ENCODE assay signal across 9 cellular contexts in the genomic region with DNA sequence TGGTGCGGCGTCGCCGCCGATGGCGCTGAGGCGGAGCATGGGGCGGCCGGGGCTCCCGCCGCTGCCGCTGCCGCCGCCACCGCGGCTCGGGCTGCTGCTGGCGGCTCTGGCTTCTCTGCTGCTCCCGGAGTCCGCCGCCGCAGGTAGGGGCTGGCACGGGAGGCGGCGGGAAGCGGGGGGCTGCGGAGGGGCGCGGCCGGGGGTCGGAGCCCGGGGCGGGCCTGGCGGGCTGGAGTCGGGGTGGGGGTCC. TPM values are rescaled to one million over a fixed set of nuclear protein-coding genes. Genes with fewer than 3 reads are reported as not detected.
A peak's percentile ranks its signal among the peaks of the same experiment; 100 is the strongest.
DNase-seq lines count a peak whose midpoint lies in the region; ATAC-seq, FAIRE-seq and TF ChIP-seq lines count a peak whose summit lies in the region.
"Had no signal": no experiment of that assay in that cellular context is flagged by ENCODE, and none has a peak within 500 bp of the region (broad histone marks: within the 10 kb centered on the region; RNA-seq: fewer than 3 reads in every experiment).

No MANE protein-coding gene starts in this region.

- POLR2A ChIA-PET in HepG2 (lab: Yijun Ruan, JAX) = interaction anchor here (1.2 to 3.6 kb wide), 2 partner anchors 9 to 15 kb away, joined by 5 to 14 read pairs; partner anchors contain the start of gene RPAP1

- TF ChIP-seq POLR2A in HepG2 (IDR thresholded peaks at IDR 0.05; ENCODE audit: insufficient read depth in 1 of 2, low read depth in 2 of 2, low read length in 2 of 2) (no peak), suprapubic skin (IDR thresholded peaks at IDR 0.05) (no peak)

- TF ChIP-seq CTCF in brain microvascular endothelial cell (IDR thresholded peaks at IDR 0.05; ENCODE audit: low read depth, low read length, missing control alignments) (no peak), HepG2 (CRISPR knock-in tag; IDR thresholded peaks at IDR 0.05) (no peak), suprapubic skin (IDR thresholded peaks at IDR 0.05) (no peak), HFFc6 (IDR thresholded peaks at IDR 0.05) (no peak)

- H3K4me3 Mint-ChIP-seq in HFFc6 = no peak overlapping the region
- H3K4me3 Mint-ChIP-seq in T-helper 2 cell treated with Interferon-gamma antibody and Interleukin-4, amounts not matched to agents 5 μg/mL and 100 μg/mL, for 36 hours = no peak overlapping the region

- TF ChIP-seq EP300 in HepG2 (IDR thresholded peaks at IDR 0.05; ENCODE audit: low read depth in 2 of 2, low read length in 2 of 2) (no peak), HepG2 (CRISPR knock-in tag; IDR thresholded peaks at IDR 0.05; ENCODE audit: borderline replicate concordance) (no peak), suprapubic skin (IDR thresholded peaks at IDR 0.05) (no peak)

- peak; percentile 16; the same call in 2 of the 3 replicates for ATAC-seq in HepG2

- peaks cover 1% of the 10 kb centered on the region; the same call in 1 of the 2 replicates for H3K27me3 Mint-ChIP-seq in HFFc6 (ENCODE audit: insufficient read depth)
- H3K27me3 Mint-ChIP-seq in T-helper 2 cell treated with Interferon-gamma antibody and Interleukin-4, amounts not matched to agents 5 μg/mL and 100 μg/mL, for 36 hours (ENCODE audit: low read depth) = peaks cover 55% of the 10 kb centered on the region

- H3K36me3 Mint-ChIP-seq in HFFc6 (ENCODE audit: low read depth) = no peaks in the 10 kb centered on the region
- no peaks in the 10 kb centered on the region for H3K36me3 Mint-ChIP-seq in T-helper 2 cell treated with Interferon-gamma antibody and Interleukin-4, amounts not matched to agents 5 μg/mL and 100 μg/mL, for 36 hours (ENCODE audit: low read depth)

- H3K4me1 ChIP-seq in HUES6 (ENCODE audit: control insufficient read depth, insufficient read depth, low read length) (peaks cover 58% of the 10 kb centered on the region), HepG2 (ENCODE audit: insufficient read depth, low read length) (peaks cover 69% of the 10 kb centered on the region), suprapubic skin (peaks cover 48% of the 10 kb centered on the region)

- intact Hi-C loops in HepG2 (cut with micrococcal nuclease; ENCODE audit: unreplicated experiment) = loop anchor here (5.0 kb wide), 3 partner anchors 43 to 343 kb away; no protein-coding TSS in a partner anchor

- no peak for DNase-seq in brain microvascular endothelial cell
- no peak for DNase-seq in HepG2 (ENCODE audit: low spot score)
- DNase-seq in suprapubic skin (ENCODE audit: low spot score in 2 of 2) = no peak
- DNase-seq in HFFc6 = no peak
- no peak for DNase-seq in cortex of kidney (lab: John Stamatoyannopoulos, UW)
- no peak for DNase-seq in HT-29 (ENCODE audit: low spot score)
- no peak for DNase-seq in T-helper 2 cell treated with Interferon-gamma antibody and Interleukin-4, amounts not matched to agents 5 μg/mL and 100 μg/mL, for 36 hours (ENCODE audit: low spot score)

- H3K36me3 ChIP-seq in HUES6 (ENCODE audit: control insufficient read depth, insufficient read depth, low read length) = peaks cover 19% of the 10 kb centered on the region
- no peaks in the 10 kb centered on the region for H3K36me3 ChIP-seq in brain microvascular endothelial cell (replicated peaks)
- H3K36me3 ChIP-seq in HepG2 (replicated peaks in 1 of 2; ENCODE audit: control insufficient read depth in 1 of 2, insufficient read depth in 2 of 2, low read length in 2 of 2) = 0 out of 5 replicates have a peak, but pooled peaks cover 0 to 4% of the 10 kb centered on the region in 2 experiments
- H3K36me3 ChIP-seq in suprapubic skin = peaks cover 4% of the 10 kb centered on the region

- H2AFZ ChIP-seq in HepG2 (ENCODE audit: low read length) = no peak overlapping the region

- BruUV-seq in HepG2 (replicated peaks; lab: Mats Ljungman, UMichigan) = no TSS peak

- H3K4me3 ChIP-seq in HUES6 (ENCODE audit: low read depth, low read length) = peak overlapping the region; percentile 78
- H3K4me3 ChIP-seq in brain microvascular endothelial cell (ENCODE audit: low read depth, low read length) = peak overlapping the region; percentile 59
- peak overlapping the region; percentile 67 to 82 (median 77); a peak in 4 of 6 replicates for H3K4me3 ChIP-seq in HepG2 (replicated peaks in 1 of 3; ENCODE audit: insufficient read depth in 1 of 3, low read depth in 2 of 3, low read length in 3 of 3)
- H3K4me3 ChIP-seq in suprapubic skin = peak overlapping the region; percentile 73

- H3K4me2 ChIP-seq in HepG2 (ENCODE audit: low read depth, low read length) = peak overlapping the region; percentile 99

- no CpG with 5 or more reads among the region's 35 CpGs for WGBS in HepG2 (ENCODE audit: low lambda C conversion rate)
- WGBS in suprapubic skin = 0% methylated on average over 17 of the region's 35 CpGs

- no peaks in the 10 kb centered on the region for H3K79me2 ChIP-seq in HepG2 (ENCODE audit: insufficient read depth, low read length)

- FAIRE-seq in HepG2 (lab: Jason Lieb, UNC) = no peak

- H3K27ac ChIP-seq in HUES6 (ENCODE audit: low read depth, low read length) (no peak overlapping the region), brain microvascular endothelial cell (no peak overlapping the region), HepG2 (ENCODE audit: extremely low read length, insufficient read depth, low read length) (no peak overlapping the region), suprapubic skin (peak overlapping the region; percentile 72)

- peaks cover 31% of the 10 kb centered on the region for H3K4me1 Mint-ChIP-seq in HFFc6 (ENCODE audit: low read depth)
- peaks cover 21% of the 10 kb centered on the region for H3K4me1 Mint-ChIP-seq in T-helper 2 cell treated with Interferon-gamma antibody and Interleukin-4, amounts not matched to agents 5 μg/mL and 100 μg/mL, for 36 hours (ENCODE audit: low read depth)

- TF ChIP-seq RAD21 in HepG2 (CRISPR knock-in tag; IDR thresholded peaks at IDR 0.05) = no peak

- H3K9me3 Mint-ChIP-seq in HFFc6 = no peaks in the 10 kb centered on the region
- H3K9me3 Mint-ChIP-seq in T-helper 2 cell treated with Interferon-gamma antibody and Interleukin-4, amounts not matched to agents 5 μg/mL and 100 μg/mL, for 36 hours = no peaks in the 10 kb centered on the region
- H3K9me3 Mint-ChIP-seq: activated T-helper 1 cell treated with anti-CD3 and anti-CD28 coated beads, Interleukin-12 subunit alpha, Interleukin-12 subunit beta, Interleukin-2, Interleukin-4 antibody, amounts not matched to agents 30 ng/mL and 10 ng/mL and 1 ng/mL, durations not matched to agents 14 hours and 24 hours and 36 hours had no signal

- H3K9ac ChIP-seq in HUES6 (ENCODE audit: low read length) (peak overlapping the region; percentile 62), HepG2 (ENCODE audit: insufficient read depth, low read depth, low read length) (peak overlapping the region; percentile 65)

- no peaks in the 10 kb centered on the region for H4K20me1 ChIP-seq in HepG2 (ENCODE audit: insufficient read depth, low read length)

- H3K9me3 ChIP-seq in HUES6 (ENCODE audit: control insufficient read depth, insufficient read depth, low read depth, low read length) (no peaks in the 10 kb centered on the region), HepG2 (ENCODE audit: low read length) (no peaks in the 10 kb centered on the region), suprapubic skin (no peaks in the 10 kb centered on the region)

- in situ Hi-C loops in brain microvascular endothelial cell (cut with HindIII; ENCODE audit: low pct_ligation_motif_present, low sequenced_read_pairs) = no loop called here
- in situ Hi-C loops in HepG2 (cut with HindIII; ENCODE audit: extremely low pct_ligation_motif_present, low pct_unique_long_range_greater_than_20kb) = no loop called here

- CTCF ChIA-PET in HepG2 (lab: Yijun Ruan, JAX; ENCODE audit: low intra/inter-chr PET ratio, low total read pairs) = interaction anchor here (2.1 to 2.7 kb wide), 3 partner anchors 9 to 45 kb away, joined by 6 to 17 read pairs (median 10); no protein-coding TSS in a partner anchor

- H3K27ac Mint-ChIP-seq in HFFc6 = no peak overlapping the region
- no peak overlapping the region for H3K27ac Mint-ChIP-seq in T-helper 2 cell treated with Interferon-gamma antibody and Interleukin-4, amounts not matched to agents 5 μg/mL and 100 μg/mL, for 36 hours

- H3K27me3 ChIP-seq in HUES6 (ENCODE audit: control insufficient read depth, insufficient read depth, low read length) (no peaks in the 10 kb centered on the region; the same call in 1 of the 2 replicates), brain microvascular endothelial cell (replicated peaks) (no peaks in the 10 kb centered on the region), HepG2 (ENCODE audit: control insufficient read depth in 1 of 2, insufficient read depth in 2 of 2, low read length in 2 of 2) (peaks cover 0 to 5% of the 10 kb centered on the region in 2 experiments; a peak in 2 of 5 replicates), suprapubic skin (no peaks in the 10 kb centered on the region)

RNA-seq across cellular contexts. Expression of gene TYRO3, which starts 0.2 kb away (rescaled TPM):
- 12.4 and 24.0 TPM in 2 replicates for total RNA-seq in HepG2 (2016; rRNA removed; fragmentation: Illumina TruSeq; extraction: Trizol)
- total RNA-seq in HepG2 (2016; cell fraction: cytosol; rRNA removed; fragmentation: Illumina TruSeq; extraction: Trizol; ENCODE audit: low read depth) = 8.5 and 10.2 TPM in 2 replicates
- total RNA-seq in HepG2 (2016; cell fraction: insoluble cytoplasmic fraction; rRNA removed; fragmentation: Illumina TruSeq; extraction: Trizol) = 12.7 and 22.1 TPM in 2 replicates
- 13.7 and 17.0 TPM in 2 replicates for total RNA-seq in HepG2 (2016; cell fraction: membrane; rRNA removed; fragmentation: Illumina TruSeq; extraction: Trizol)
- 16.6 and 22.9 TPM in 2 replicates for total RNA-seq in HepG2 (2016; cell fraction: nucleus; rRNA removed; fragmentation: Illumina TruSeq; extraction: Trizol)
- polyA plus RNA-seq in HepG2 (2011; rRNA removed) = 43.6 and 48.0 TPM in 2 replicates
- polyA plus RNA-seq in HepG2 (2011; cell fraction: cytosol; rRNA removed) = 34.1 and 42.7 TPM in 2 replicates
- 45.0 and 51.9 TPM in 2 replicates for polyA plus RNA-seq in HepG2 (2011; cell fraction: nucleus; rRNA removed)
- polyA plus RNA-seq in HepG2 (2012) = 24.1 and 31.2 TPM in 2 replicates
- polyA plus RNA-seq in HepG2 (2016; cell fraction: cytosol; fragmentation: Illumina TruSeq; extraction: Trizol; ENCODE audit: low read depth) = 3.8 and 5.0 TPM in 2 replicates
- polyA plus RNA-seq in HepG2 (2016; cell fraction: insoluble cytoplasmic fraction; fragmentation: Illumina TruSeq; extraction: Trizol; ENCODE audit: low read depth) = 9.1 and 11.5 TPM in 2 replicates
- 8.9 and 12.0 TPM in 2 replicates for polyA plus RNA-seq in HepG2 (2016; cell fraction: membrane; fragmentation: Illumina TruSeq; extraction: Trizol; ENCODE audit: low read depth)
- polyA plus RNA-seq in HepG2 (2016; cell fraction: nucleus; fragmentation: Illumina TruSeq; extraction: Trizol; ENCODE audit: insufficient read depth, low read depth) = 23.9 and 24.2 TPM in 2 replicates
- 189 and 236 TPM in 2 replicates for polyA minus RNA-seq in HepG2 (2011; rRNA and poly(A)+ RNA removed; ENCODE audit: low replicate concordance)
- polyA minus RNA-seq in HepG2 (2011; cell fraction: cytosol; rRNA and poly(A)+ RNA removed) = 48.4 and 49.0 TPM in 2 replicates
- 33.2 and 34.2 TPM in 2 replicates for polyA minus RNA-seq in HepG2 (2011; cell fraction: nucleus; rRNA and poly(A)+ RNA removed)
- total RNA-seq in suprapubic skin = 10 to 100 TPM; 19.2 to 39.4 (median 39.0) TPM
- 10 to 100 TPM; 16.6 to 27.6 (median 21.9) TPM for total RNA-seq in HFFc6 (2021; fragmentation: NEBNext Ultra II Directional; extraction: Animal tissue kit (Norgen Biotek cat#: 25700))
- 9.2 and 12.3 TPM in 2 replicates for total RNA-seq in HT-29 (2014; rRNA removed; shearing (Covaris generic))

RNA-seq across cellular contexts. Expression of gene RPAP1, which starts 15.1 kb away (rescaled TPM):
- total RNA-seq in HepG2 (2016; rRNA removed; fragmentation: Illumina TruSeq; extraction: Trizol) (20.6 and 28.1 TPM in 2 replicates), suprapubic skin (10 to 100 TPM; 21.6 to 50.2 (median 44.3) TPM)
- 2.9 and 4.8 TPM in 2 replicates for total RNA-seq in HepG2 (2016; cell fraction: cytosol; rRNA removed; fragmentation: Illumina TruSeq; extraction: Trizol; ENCODE audit: low read depth)
- total RNA-seq in HepG2 (2016; cell fraction: insoluble cytoplasmic fraction; rRNA removed; fragmentation: Illumina TruSeq; extraction: Trizol) = 19.4 and 24.9 TPM in 2 replicates
- total RNA-seq in HepG2 (2016; cell fraction: membrane; rRNA removed; fragmentation: Illumina TruSeq; extraction: Trizol) = 7.5 and 9.5 TPM in 2 replicates
- 20.1 and 24.6 TPM in 2 replicates for total RNA-seq in HepG2 (2016; cell fraction: nucleus; rRNA removed; fragmentation: Illumina TruSeq; extraction: Trizol)
- polyA plus RNA-seq in HepG2 (2011; rRNA removed) = 15.1 and 16.2 TPM in 2 replicates
- 7.0 and 9.8 TPM in 2 replicates for polyA plus RNA-seq in HepG2 (2011; cell fraction: cytosol; rRNA removed)
- 56.6 and 66.8 TPM in 2 replicates for polyA plus RNA-seq in HepG2 (2011; cell fraction: nucleus; rRNA removed)
- 26.5 TPM in 2 replicates for polyA plus RNA-seq in HepG2 (2012)
- polyA plus RNA-seq in HepG2 (2016; cell fraction: cytosol; fragmentation: Illumina TruSeq; extraction: Trizol; ENCODE audit: low read depth) = 2.1 and 2.5 TPM in 2 replicates
- polyA plus RNA-seq in HepG2 (2016; cell fraction: insoluble cytoplasmic fraction; fragmentation: Illumina TruSeq; extraction: Trizol; ENCODE audit: low read depth) = 15.7 and 22.2 TPM in 2 replicates
- 3.5 and 5.6 TPM in 2 replicates for polyA plus RNA-seq in HepG2 (2016; cell fraction: membrane; fragmentation: Illumina TruSeq; extraction: Trizol; ENCODE audit: low read depth)
- polyA plus RNA-seq in HepG2 (2016; cell fraction: nucleus; fragmentation: Illumina TruSeq; extraction: Trizol; ENCODE audit: insufficient read depth, low read depth) = 36.5 and 38.9 TPM in 2 replicates
- 24.4 and 46.4 TPM in 2 replicates for polyA minus RNA-seq in HepG2 (2011; rRNA and poly(A)+ RNA removed; ENCODE audit: low replicate concordance)
- 13.8 and 16.5 TPM in 2 replicates for polyA minus RNA-seq in HepG2 (2011; cell fraction: cytosol; rRNA and poly(A)+ RNA removed)
- polyA minus RNA-seq in HepG2 (2011; cell fraction: nucleus; rRNA and poly(A)+ RNA removed) = 27.7 and 30.0 TPM in 2 replicates
- total RNA-seq in HFFc6 (2021; fragmentation: NEBNext Ultra II Directional; extraction: Animal tissue kit (Norgen Biotek cat#: 25700)) = 10 to 100 TPM; 27.3 to 39.4 (median 32.2) TPM
- 37.5 and 43.7 TPM in 2 replicates for total RNA-seq in HT-29 (2014; rRNA removed; shearing (Covaris generic))

RNA-seq across cellular contexts. Expression of gene LTK, which starts 45.5 kb away (rescaled TPM):
- total RNA-seq in HepG2 (2016; rRNA removed; fragmentation: Illumina TruSeq; extraction: Trizol) (not detected in 2 replicates), suprapubic skin (1 to 10 TPM in 1 of 4 donors, under 1 TPM in 3; 0.57 to 2.8 (median 0.66) TPM)
- total RNA-seq in HepG2 (2016; cell fraction: cytosol; rRNA removed; fragmentation: Illumina TruSeq; extraction: Trizol; ENCODE audit: low read depth) = not detected in 2 replicates
- total RNA-seq in HepG2 (2016; cell fraction: insoluble cytoplasmic fraction; rRNA removed; fragmentation: Illumina TruSeq; extraction: Trizol) = not detected in 2 replicates
- total RNA-seq in HepG2 (2016; cell fraction: membrane; rRNA removed; fragmentation: Illumina TruSeq; extraction: Trizol) = not detected in 2 replicates
- total RNA-seq in HepG2 (2016; cell fraction: nucleus; rRNA removed; fragmentation: Illumina TruSeq; extraction: Trizol) = 0.12 TPM in 1 of 2 replicates, not detected in the other
- polyA plus RNA-seq in HepG2 (2011; rRNA removed) = 0.01 and 0.05 TPM in 2 replicates
- 0.05 TPM in 1 of 2 replicates, not detected in the other for polyA plus RNA-seq in HepG2 (2011; cell fraction: cytosol; rRNA removed)
- 0.63 and 0.68 TPM in 2 replicates for polyA plus RNA-seq in HepG2 (2011; cell fraction: nucleus; rRNA removed)
- 0.19 TPM in 1 of 2 replicates, not detected in the other for polyA plus RNA-seq in HepG2 (2012)
- not detected in 2 replicates for polyA plus RNA-seq in HepG2 (2016; cell fraction: cytosol; fragmentation: Illumina TruSeq; extraction: Trizol; ENCODE audit: low read depth)
- polyA plus RNA-seq in HepG2 (2016; cell fraction: insoluble cytoplasmic fraction; fragmentation: Illumina TruSeq; extraction: Trizol; ENCODE audit: low read depth) = not detected in 2 replicates
- polyA plus RNA-seq in HepG2 (2016; cell fraction: membrane; fragmentation: Illumina TruSeq; extraction: Trizol; ENCODE audit: low read depth) = not detected in 2 replicates
- polyA plus RNA-seq in HepG2 (2016; cell fraction: nucleus; fragmentation: Illumina TruSeq; extraction: Trizol; ENCODE audit: insufficient read depth, low read depth) = not detected in 2 replicates
- 0.37 TPM in 1 of 2 replicates, not detected in the other for polyA minus RNA-seq in HepG2 (2011; rRNA and poly(A)+ RNA removed; ENCODE audit: low replicate concordance)
- not detected in 2 replicates for polyA minus RNA-seq in HepG2 (2011; cell fraction: cytosol; rRNA and poly(A)+ RNA removed)
- not detected in 2 replicates for polyA minus RNA-seq in HepG2 (2011; cell fraction: nucleus; rRNA and poly(A)+ RNA removed)
- total RNA-seq in HFFc6 (2021; fragmentation: NEBNext Ultra II Directional; extraction: Animal tissue kit (Norgen Biotek cat#: 25700)) = 1 to 10 TPM in 4 of 6 experiments, under 1 TPM in 2; 0.19 to 1.8 (median 1.2) TPM
- total RNA-seq in HT-29 (2014; rRNA removed; shearing (Covaris generic)) = 0.05 TPM in 2 replicates
